1 cellular context compared by ENCODE assay signal in genomic region chr2:102335871-102336366, GRCh38.
A peak's percentile ranks its signal among the peaks of the same experiment; 100 is the strongest.
TF ChIP-seq lines count a peak whose summit lies in the region.

No MANE protein-coding gene starts in this region.

TF ChIP-seq in K562, 482 proteins besides CTCF, POLR2A, EP300 and RAD21 (continues in another document):
- TF ChIP-seq BACH1 (tag; IDR thresholded peaks at IDR 0.05) (peak; percentile 18; the same call in 1 of the 2 replicates), EP400 (IDR thresholded peaks at IDR 0.05) (peak; percentile 43), EWSR1 (IDR thresholded peaks at IDR 0.05; ENCODE audit: borderline replicate concordance, low read depth, partially characterized antibody) (no peak), NFXL1 (CRISPR knock-in tag; IDR thresholded peaks at IDR 0.05) (no peak), RFX1 (IDR thresholded peaks at IDR 0.05) (no peak), BMI1 (IDR thresholded peaks at IDR 0.05; ENCODE audit: low read length) (no peak), ZFP1 (CRISPR knock-in tag; IDR thresholded peaks at IDR 0.05) (no peak), KLF13 (tag; IDR thresholded peaks at IDR 0.05; ENCODE audit: borderline replicate concordance, low read depth) (no peak), RCOR1 (IDR thresholded peaks at IDR 0.05; ENCODE audit: borderline replicate concordance in 1 of 2, low read depth in 2 of 2, low read length in 2 of 2) (peak; percentile 88 to 97), PHB2 (IDR thresholded peaks at IDR 0.05; ENCODE audit: low read depth) (peak; percentile 76), BCL6 (CRISPR knock-in tag; IDR thresholded peaks at IDR 0.05) (no peak), IRF2 (CRISPR knock-in tag; IDR thresholded peaks at IDR 0.05) (no peak), E2F4 (CRISPR knock-in tag; IDR thresholded peaks at IDR 0.05; ENCODE audit: low read depth) (no peak), SRSF1 (IDR thresholded peaks at IDR 0.05; ENCODE audit: low read depth, low read length) (no peak), STAG1 (CRISPR knock-in tag; IDR thresholded peaks at IDR 0.05; ENCODE audit: borderline replicate concordance) (no peak), ZNF311 (CRISPR knock-in tag; IDR thresholded peaks at IDR 0.05) (peak; percentile 58; the same call in 1 of the 2 replicates), THAP7 (CRISPR knock-in tag; IDR thresholded peaks at IDR 0.05) (no peak), ZNF121 (CRISPR knock-in tag; conservative IDR thresholded peaks at IDR 0.05) (no peak), TCF3 (CRISPR knock-in tag; IDR thresholded peaks at IDR 0.05) (peak; percentile 96), ZBTB12 (CRISPR knock-in tag; IDR thresholded peaks at IDR 0.05) (no peak), SPI1 (IDR thresholded peaks at IDR 0.05; ENCODE audit: borderline replicate concordance, low read depth, low read length) (peak; percentile 37; the same call in 1 of the 2 replicates), NCOA6 (IDR thresholded peaks at IDR 0.05) (no peak), CHCHD3 (CRISPR knock-in tag; IDR thresholded peaks at IDR 0.05) (no peak), FOXK2 (conservative IDR thresholded peaks at IDR 0.05 in 1 of 2, IDR thresholded peaks at IDR 0.05 in 1 of 2; ENCODE audit: low read depth in 2 of 2) (0 out of 4 replicates have a peak, but pooled peaks have one; percentile 15 to 48), FOXJ2 (tag; IDR thresholded peaks at IDR 0.05) (no peak), COPS2 (conservative IDR thresholded peaks at IDR 0.05) (no peak), ATF2 (CRISPR knock-in tag; IDR thresholded peaks at IDR 0.05) (no peak), DPF2 (IDR thresholded peaks at IDR 0.05) (peak; percentile 99), ZNF408 (CRISPR knock-in tag; IDR thresholded peaks at IDR 0.05; ENCODE audit: low read depth) (no peak), BCLAF1 (IDR thresholded peaks at IDR 0.05; ENCODE audit: borderline replicate concordance in 1 of 2, control insufficient read depth in 1 of 2, low read depth in 2 of 2, low read length in 1 of 2) (0 out of 4 replicates have a peak, but pooled peaks of 1 of the 2 experiments have one; percentile 35), ZNF277 (CRISPR knock-in tag; IDR thresholded peaks at IDR 0.05; ENCODE audit: borderline replicate concordance) (no peak), GTF2F1 (IDR thresholded peaks at IDR 0.05; ENCODE audit: low read depth, low read length) (no peak), PURB (CRISPR knock-in tag; IDR thresholded peaks at IDR 0.05; ENCODE audit: low read depth) (no peak), CCNT2 (IDR thresholded peaks at IDR 0.05; ENCODE audit: borderline replicate concordance, extremely low read depth, insufficient read length, low read depth, low read length) (peak; percentile 89), FOXK1 (CRISPR knock-in tag; IDR thresholded peaks at IDR 0.05; ENCODE audit: borderline replicate concordance) (no peak), KLF10 (CRISPR knock-in tag; IDR thresholded peaks at IDR 0.05) (no peak), CREB3L1 (IDR thresholded peaks at IDR 0.05; ENCODE audit: borderline replicate concordance, low read depth) (peak; percentile 46; the same call in 1 of the 2 replicates), ZMIZ1 (IDR thresholded peaks at IDR 0.05; ENCODE audit: low read depth in 2 of 2, low read length in 2 of 2) (peak in 1 of 2 experiments; percentile 94; a peak in 2 of 4 replicates), MTA2 (IDR thresholded peaks at IDR 0.05; ENCODE audit: low read depth) (peak; percentile 89)
- TF ChIP-seq, protein P1, sequence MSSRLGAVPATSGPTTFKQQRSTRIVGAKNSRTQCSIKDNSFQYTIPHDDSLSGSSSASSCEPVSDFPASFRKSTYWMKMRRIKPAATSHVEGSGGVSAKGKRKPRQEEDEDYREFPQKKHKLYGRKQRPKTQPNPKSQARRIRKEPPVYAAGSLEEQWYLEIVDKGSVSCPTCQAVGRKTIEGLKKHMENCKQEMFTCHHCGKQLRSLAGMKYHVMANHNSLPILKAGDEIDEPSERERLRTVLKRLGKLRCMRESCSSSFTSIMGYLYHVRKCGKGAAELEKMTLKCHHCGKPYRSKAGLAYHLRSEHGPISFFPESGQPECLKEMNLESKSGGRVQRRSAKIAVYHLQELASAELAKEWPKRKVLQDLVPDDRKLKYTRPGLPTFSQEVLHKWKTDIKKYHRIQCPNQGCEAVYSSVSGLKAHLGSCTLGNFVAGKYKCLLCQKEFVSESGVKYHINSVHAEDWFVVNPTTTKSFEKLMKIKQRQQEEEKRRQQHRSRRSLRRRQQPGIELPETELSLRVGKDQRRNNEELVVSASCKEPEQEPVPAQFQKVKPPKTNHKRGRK (tag; IDR thresholded peaks at IDR 0.05) = no peak
- TF ChIP-seq, protein P2, sequence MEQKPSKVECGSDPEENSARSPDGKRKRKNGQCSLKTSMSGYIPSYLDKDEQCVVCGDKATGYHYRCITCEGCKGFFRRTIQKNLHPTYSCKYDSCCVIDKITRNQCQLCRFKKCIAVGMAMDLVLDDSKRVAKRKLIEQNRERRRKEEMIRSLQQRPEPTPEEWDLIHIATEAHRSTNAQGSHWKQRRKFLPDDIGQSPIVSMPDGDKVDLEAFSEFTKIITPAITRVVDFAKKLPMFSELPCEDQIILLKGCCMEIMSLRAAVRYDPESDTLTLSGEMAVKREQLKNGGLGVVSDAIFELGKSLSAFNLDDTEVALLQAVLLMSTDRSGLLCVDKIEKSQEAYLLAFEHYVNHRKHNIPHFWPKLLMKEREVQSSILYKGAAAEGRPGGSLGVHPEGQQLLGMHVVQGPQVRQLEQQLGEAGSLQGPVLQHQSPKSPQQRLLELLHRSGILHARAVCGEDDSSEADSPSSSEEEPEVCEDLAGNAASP (IDR thresholded peaks at IDR 0.05) = no peak
- TF ChIP-seq, protein P3, sequence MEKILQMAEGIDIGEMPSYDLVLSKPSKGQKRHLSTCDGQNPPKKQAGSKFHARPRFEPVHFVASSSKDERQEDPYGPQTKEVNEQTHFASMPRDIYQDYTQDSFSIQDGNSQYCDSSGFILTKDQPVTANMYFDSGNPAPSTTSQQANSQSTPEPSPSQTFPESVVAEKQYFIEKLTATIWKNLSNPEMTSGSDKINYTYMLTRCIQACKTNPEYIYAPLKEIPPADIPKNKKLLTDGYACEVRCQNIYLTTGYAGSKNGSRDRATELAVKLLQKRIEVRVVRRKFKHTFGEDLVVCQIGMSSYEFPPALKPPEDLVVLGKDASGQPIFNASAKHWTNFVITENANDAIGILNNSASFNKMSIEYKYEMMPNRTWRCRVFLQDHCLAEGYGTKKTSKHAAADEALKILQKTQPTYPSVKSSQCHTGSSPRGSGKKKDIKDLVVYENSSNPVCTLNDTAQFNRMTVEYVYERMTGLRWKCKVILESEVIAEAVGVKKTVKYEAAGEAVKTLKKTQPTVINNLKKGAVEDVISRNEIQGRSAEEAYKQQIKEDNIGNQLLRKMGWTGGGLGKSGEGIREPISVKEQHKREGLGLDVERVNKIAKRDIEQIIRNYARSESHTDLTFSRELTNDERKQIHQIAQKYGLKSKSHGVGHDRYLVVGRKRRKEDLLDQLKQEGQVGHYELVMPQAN (IDR thresholded peaks at IDR 0.05; ENCODE audit: borderline replicate concordance) = no peak
